18 cellular contexts compared by ENCODE assay signal in genomic region chr2:220434365-220434764, GRCh38.
DNase-seq lines count a peak whose midpoint lies in the region; ATAC-seq, FAIRE-seq and TF ChIP-seq lines count a peak whose summit lies in the region.
"Had no signal": no experiment of that assay in that cellular context is flagged by ENCODE, and none has a peak within 500 bp of the region (broad histone marks: within the 10 kb centered on the region; RNA-seq: fewer than 3 reads in every experiment).

No MANE protein-coding gene starts in this region.

- no peak overlapping the region for H2AFZ ChIP-seq in mesenchymal stem cell (ENCODE audit: low read depth, low read length)

- no peak for ATAC-seq in HG03460 (IDR thresholded peaks at IDR 0.05; ENCODE audit: unreplicated experiment)
- ATAC-seq: activated naive CD8-positive, alpha-beta T cell treated with anti-CD3 and anti-CD28 coated beads, Interleukin-2, amount 50 U/mL, for 24 hours had no signal

- no peak overlapping the region for H3K27ac Mint-ChIP-seq in CD8-positive, alpha-beta memory T cell
- H3K27ac Mint-ChIP-seq: activated CD4-positive, alpha-beta memory T cell treated with anti-CD3 and anti-CD28 coated beads, Interleukin-2, amount 10 ng/mL, durations not matched to agents 7 days and 5 days; activated naive CD8-positive, alpha-beta T cell treated with anti-CD3 and anti-CD28 coated beads, Interleukin-2, amount 50 U/mL, for 24 hours; CD14-positive monocyte had no signal

- H3K79me1 ChIP-seq in mesenchymal stem cell (replicated peaks; ENCODE audit: low read length, poor library complexity, severe bottlenecking): no peaks in the 10 kb centered on the region

- no peaks in the 10 kb centered on the region for H3K4me1 Mint-ChIP-seq in CD8-positive, alpha-beta memory T cell
- H3K4me1 Mint-ChIP-seq: activated CD4-positive, alpha-beta memory T cell treated with anti-CD3 and anti-CD28 coated beads, Interleukin-2, amount 10 ng/mL, durations not matched to agents 7 days and 5 days; activated naive CD8-positive, alpha-beta T cell treated with anti-CD3 and anti-CD28 coated beads, Interleukin-2, amount 50 U/mL, for 24 hours; CD14-positive monocyte had no signal

- H3K27me3 ChIP-seq in bronchial epithelial cell (ENCODE audit: control insufficient read depth, insufficient read depth, low read length): no peaks in the 10 kb centered on the region
- no peaks in the 10 kb centered on the region for H3K27me3 ChIP-seq in mesenchymal stem cell (ENCODE audit: control insufficient read depth in 1 of 2, insufficient read depth in 1 of 2, low read length in 2 of 2)
- H3K27me3 ChIP-seq in CD8-positive, alpha-beta memory T cell (ENCODE audit: insufficient read depth, low read length, poor library complexity, severe bottlenecking): no peaks in the 10 kb centered on the region

- no peak overlapping the region for H3K14ac ChIP-seq in mesenchymal stem cell (ENCODE audit: low read length in 2 of 2)

- H3K4me3 ChIP-seq in bronchial epithelial cell (ENCODE audit: low read depth, low read length) (no peak overlapping the region), mesenchymal stem cell (ENCODE audit: insufficient read depth in 1 of 2, low read depth in 1 of 2, low read length in 2 of 2) (no peak overlapping the region)
- no peak overlapping the region for H3K4me3 ChIP-seq in CD8-positive, alpha-beta memory T cell (ENCODE audit: low read length)
- H3K4me3 ChIP-seq: HAP-1 had no signal

- WGBS in mesenchymal stem cell: no CpG with 5 or more reads among the region's 2 CpGs

- H2BK15ac ChIP-seq in mesenchymal stem cell (ENCODE audit: low read depth, poor library complexity, severe bottlenecking): no peak overlapping the region

- H3K9me3 Mint-ChIP-seq in CD8-positive, alpha-beta memory T cell: peaks cover 0 to 6% (median 0%) of the 10 kb centered on the region in 5 donors
- H3K9me3 Mint-ChIP-seq: activated CD4-positive, alpha-beta memory T cell treated with anti-CD3 and anti-CD28 coated beads, Interleukin-2, amount 10 ng/mL, durations not matched to agents 7 days and 5 days had no signal

- no peak for TF ChIP-seq CTCF in bronchial epithelial cell (IDR thresholded peaks at IDR 0.05; ENCODE audit: insufficient read depth, low read length, severe bottlenecking)

- no peaks in the 10 kb centered on the region for H3K36me3 Mint-ChIP-seq in CD8-positive, alpha-beta memory T cell
- H3K36me3 Mint-ChIP-seq: CD14-positive monocyte had no signal

- POLR2A ChIA-PET in CD8-positive, alpha-beta memory T cell (lab: Charles Lee): no interaction called here

- H3K4ac ChIP-seq in mesenchymal stem cell (ENCODE audit: low read depth in 1 of 2, low read length in 2 of 2): no peak overlapping the region

- H3K18ac ChIP-seq in mesenchymal stem cell (ENCODE audit: low read depth in 1 of 2, low read length in 2 of 2): no peak overlapping the region

- DNase-seq in H4 (ENCODE audit: low spot score): peak; percentile 53
- DNase-seq in NCI-H226: peak; percentile 78
- peak; percentile 91 for DNase-seq in bronchial epithelial cell (ENCODE audit: low read depth)
- peak; percentile 4 for DNase-seq in mesenchymal stem cell
- no peak for DNase-seq in CD8-positive, alpha-beta memory T cell
- DNase-seq in NCI-H82 treated with DMSO at 0.1 percent for 48 hours (lab: John Stamatoyannopoulos, UW; ENCODE audit: unreplicated experiment): no peak
- DNase-seq in UCSD-AML1 (lab: John Stamatoyannopoulos, UW; ENCODE audit: unreplicated experiment): no peak
- DNase-seq: activated CD4-positive, alpha-beta memory T cell treated with anti-CD3 and anti-CD28 coated beads, Interleukin-2, amount 10 ng/mL, durations not matched to agents 7 days and 5 days; activated naive CD8-positive, alpha-beta T cell treated with anti-CD3 and anti-CD28 coated beads, Interleukin-2, amount 50 U/mL, for 24 hours; kidney glomerular epithelial cell; NCI-H1092 treated with DMSO at 0.1 percent for 48 hours; NCI-H345; occipital lobe had no signal

- H3K27ac ChIP-seq in mesenchymal stem cell (ENCODE audit: low read length, poor library complexity, severe bottlenecking): no peak overlapping the region
- H3K27ac ChIP-seq in CD8-positive, alpha-beta memory T cell (ENCODE audit: low read depth, low read length): no peak overlapping the region

- H3K4me2 ChIP-seq in mesenchymal stem cell (ENCODE audit: low read length, poor library complexity, severe bottlenecking): no peak overlapping the region

- H3K9ac ChIP-seq in mesenchymal stem cell (ENCODE audit: low read length): no peak overlapping the region

- no peak overlapping the region for H2BK5ac ChIP-seq in mesenchymal stem cell (ENCODE audit: low read depth, low read length, poor library complexity, severe bottlenecking)

- no peaks in the 10 kb centered on the region for H3K9me3 ChIP-seq in mesenchymal stem cell (ENCODE audit: control insufficient read depth, low read length)
- H3K9me3 ChIP-seq in CD8-positive, alpha-beta memory T cell (ENCODE audit: low read length): no peaks in the 10 kb centered on the region
- H3K9me3 ChIP-seq: HAP-1 had no signal

- CTCF ChIA-PET in CD8-positive, alpha-beta memory T cell (lab: Charles Lee): no interaction called here

- no peak overlapping the region for H2BK120ac ChIP-seq in mesenchymal stem cell (ENCODE audit: low read depth, low read length)

- no peak overlapping the region for H2BK12ac ChIP-seq in mesenchymal stem cell (ENCODE audit: low read length in 2 of 2)

- H4K91ac ChIP-seq in mesenchymal stem cell (ENCODE audit: low read length): no peak overlapping the region

- FAIRE-seq in bronchial epithelial cell (lab: Jason Lieb, UNC): no peak
- FAIRE-seq: colon, endothelial cell of umbilical vein had no signal

- H3K4me1 ChIP-seq in mesenchymal stem cell (ENCODE audit: control insufficient read depth, insufficient read depth, low read depth, low read length): no peaks in the 10 kb centered on the region
- H3K4me1 ChIP-seq in CD8-positive, alpha-beta memory T cell (ENCODE audit: insufficient read depth, low read length): no peaks in the 10 kb centered on the region
- H3K4me1 ChIP-seq: HAP-1 had no signal

- no peak overlapping the region for H3K4me3 Mint-ChIP-seq in CD8-positive, alpha-beta memory T cell
- H3K4me3 Mint-ChIP-seq: activated CD4-positive, alpha-beta memory T cell treated with anti-CD3 and anti-CD28 coated beads, Interleukin-2, amount 10 ng/mL, durations not matched to agents 7 days and 5 days; activated naive CD8-positive, alpha-beta T cell treated with anti-CD3 and anti-CD28 coated beads, Interleukin-2, amount 50 U/mL, for 24 hours; CD14-positive monocyte had no signal

- H3K36me3 ChIP-seq in bronchial epithelial cell (ENCODE audit: control insufficient read depth, insufficient read depth, low read length) (no peaks in the 10 kb centered on the region), mesenchymal stem cell (ENCODE audit: control insufficient read depth in 1 of 2, insufficient read depth in 2 of 2, low read depth in 1 of 2, low read length in 2 of 2) (no peaks in the 10 kb centered on the region)
- no peaks in the 10 kb centered on the region for H3K36me3 ChIP-seq in CD8-positive, alpha-beta memory T cell (ENCODE audit: insufficient read depth, low read length)
- H3K36me3 ChIP-seq: HAP-1 had no signal

- no peak overlapping the region for H3K23ac ChIP-seq in mesenchymal stem cell (ENCODE audit: low read length in 2 of 2)

- H2AK5ac ChIP-seq in mesenchymal stem cell (ENCODE audit: low read length, severe bottlenecking): no peak overlapping the region

- no peaks in the 10 kb centered on the region for H3K27me3 Mint-ChIP-seq in CD8-positive, alpha-beta memory T cell
- H3K27me3 Mint-ChIP-seq: activated CD4-positive, alpha-beta memory T cell treated with anti-CD3 and anti-CD28 coated beads, Interleukin-2, amount 10 ng/mL, durations not matched to agents 7 days and 5 days; activated naive CD8-positive, alpha-beta T cell treated with anti-CD3 and anti-CD28 coated beads, Interleukin-2, amount 50 U/mL, for 24 hours had no signal

- H4K8ac ChIP-seq in mesenchymal stem cell (ENCODE audit: low read length): no peak overlapping the region

Comparison
In these comparisons a context has a peak if more than half of its experiments do, and no peak if none do; other contexts are left out.
1. DNase-seq: peak in H4 (single experiment), NCI-H226 (single experiment), bronchial epithelial cell (single experiment) and mesenchymal stem cell (single experiment); none in CD8-positive, alpha-beta memory T cell (0 of 5), NCI-H82 treated with DMSO at 0.1 percent for 48 hours (single experiment) and UCSD-AML1 (single experiment).